Comparison of ENCODE assay signal across 8 cellular contexts in the genomic region with DNA sequence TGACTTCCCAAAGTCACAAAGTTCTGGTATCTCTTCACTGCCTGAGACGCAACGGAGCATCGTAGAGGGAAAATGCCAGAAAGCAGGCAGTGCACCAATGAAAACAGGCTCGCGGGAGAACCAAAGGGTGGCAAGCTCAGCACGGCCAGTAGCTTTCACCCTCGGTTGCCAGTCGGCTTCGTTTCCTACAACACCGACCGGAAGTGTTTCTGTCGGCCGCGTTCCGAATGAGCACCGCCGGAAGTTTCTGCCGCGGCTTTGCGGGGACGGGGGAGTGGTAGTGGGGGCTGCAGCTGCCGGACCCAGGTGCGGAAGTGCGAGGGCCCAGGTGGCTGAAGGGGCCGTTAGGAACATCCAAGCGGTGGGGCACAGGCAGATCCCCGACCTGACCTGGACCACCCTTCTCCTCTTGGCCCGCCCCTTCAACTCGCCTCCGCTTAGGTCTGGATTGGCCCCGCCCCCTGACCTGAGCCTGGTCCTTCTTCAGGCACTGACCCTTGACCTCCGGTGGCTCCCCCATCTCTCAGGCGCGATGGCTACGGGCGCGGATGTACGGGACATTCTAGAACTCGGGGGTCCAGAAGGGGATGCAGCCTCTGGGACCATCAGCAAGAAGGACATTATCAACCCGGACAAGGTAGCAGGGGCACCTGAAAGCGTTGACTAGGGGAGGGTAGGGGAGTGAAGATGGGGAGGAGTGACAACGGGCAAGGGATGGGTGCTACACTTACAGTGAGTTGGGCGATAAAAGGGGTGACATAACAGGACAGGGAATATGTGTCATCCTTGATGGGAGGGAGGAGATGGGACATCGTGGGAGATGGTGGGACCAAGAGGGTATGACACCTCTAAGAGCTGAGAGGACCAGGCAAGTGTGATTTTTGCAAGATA. TPM values are rescaled to one million over a fixed set of nuclear protein-coding genes. Genes with fewer than 3 reads are reported as not detected.
DNase-seq lines count a peak whose midpoint lies in the region.

A gene with protein sequence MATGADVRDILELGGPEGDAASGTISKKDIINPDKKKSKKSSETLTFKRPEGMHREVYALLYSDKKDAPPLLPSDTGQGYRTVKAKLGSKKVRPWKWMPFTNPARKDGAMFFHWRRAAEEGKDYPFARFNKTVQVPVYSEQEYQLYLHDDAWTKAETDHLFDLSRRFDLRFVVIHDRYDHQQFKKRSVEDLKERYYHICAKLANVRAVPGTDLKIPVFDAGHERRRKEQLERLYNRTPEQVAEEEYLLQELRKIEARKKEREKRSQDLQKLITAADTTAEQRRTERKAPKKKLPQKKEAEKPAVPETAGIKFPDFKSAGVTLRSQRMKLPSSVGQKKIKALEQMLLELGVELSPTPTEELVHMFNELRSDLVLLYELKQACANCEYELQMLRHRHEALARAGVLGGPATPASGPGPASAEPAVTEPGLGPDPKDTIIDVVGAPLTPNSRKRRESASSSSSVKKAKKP (plus strand): TSS at position 250 of the 891 bp plus-strand sequence. CDS start 283 bp downstream, at position 533.

- H3K9ac ChIP-seq in SK-N-MC (ENCODE audit: insufficient read length), result peak within 1 kb of the TSS; percentile 75

- H3K4me1 ChIP-seq in HAP-1, result peaks cover 4% of the 10 kb centered on the region; the same call in 1 of the 2 replicates

- H3K4me3 ChIP-seq in HAP-1 (peak within 1 kb of the TSS; percentile 97), SK-N-MC (peak within 1 kb of the TSS; percentile 90)

- H3K27me3 ChIP-seq in HAP-1 (ENCODE audit: low read depth), result no peaks in the 10 kb centered on the region

- H3K9me3 ChIP-seq in HAP-1 (no peaks in the 10 kb centered on the region), SK-N-MC (ENCODE audit: low read depth, low read length) (no peaks in the 10 kb centered on the region)

- DNase-seq in Daoy (ENCODE audit: low read depth), result peak; percentile 85
- DNase-seq in HAP-1 (ENCODE audit: low spot score in 2 of 2), result peak; percentile 66 to 86
- peak; percentile 86 for DNase-seq in NAMALWA (ENCODE audit: low spot score)
- peak; percentile 50 for DNase-seq in SK-N-MC (ENCODE audit: low read depth, low spot score)
- peak; percentile 88 for DNase-seq in activated naive CD4-positive, alpha-beta T cell treated with anti-CD3 and anti-CD28 coated beads, Interleukin-2, amount 10 ng/mL, durations not matched to agents 7 days and 5 days
- DNase-seq in globus pallidus (ENCODE audit: low spot score), result peak; percentile 85
- peak in 55 of 56 donors; percentile 54 to 95 (median 86) for DNase-seq in nucleus accumbens (lab: John Stamatoyannopoulos, UW)
- peak; percentile 94 for DNase-seq in superior temporal gyrus (ENCODE audit: extremely low spot score)

- peak within 1 kb of the TSS; percentile 95 for H3K4me3 Mint-ChIP-seq in activated naive CD4-positive, alpha-beta T cell treated with anti-CD3 and anti-CD28 coated beads, Interleukin-2, amount 10 ng/mL, durations not matched to agents 7 days and 5 days

- H3K27ac ChIP-seq in SK-N-MC, result no peak within 1 kb of the TSS

- H3K27me3 Mint-ChIP-seq in activated naive CD4-positive, alpha-beta T cell treated with anti-CD3 and anti-CD28 coated beads, Interleukin-2, amount 10 ng/mL, durations not matched to agents 7 days and 5 days, result no peaks in the 10 kb centered on the region

- in situ Hi-C loops in HAP-1 (cut with MboI; ENCODE audit: low sequenced_read_pairs), result loop anchor here (10.0 kb wide), 1 partner anchor 441 kb away; no protein-coding TSS in a partner anchor

- H3K36me3 ChIP-seq in HAP-1 (replicated peaks) (peaks cover 28% of the 10 kb centered on the region), SK-N-MC (ENCODE audit: insufficient read depth, low read length) (peaks cover 20% of the 10 kb centered on the region; the same call in 1 of the 2 replicates)

- no peaks in the 10 kb centered on the region for H3K9me3 Mint-ChIP-seq in activated naive CD4-positive, alpha-beta T cell treated with anti-CD3 and anti-CD28 coated beads, Interleukin-2, amount 10 ng/mL, durations not matched to agents 7 days and 5 days

- CTCF ChIA-PET in activated naive CD4-positive, alpha-beta T cell treated with anti-CD3 and anti-CD28 coated beads, Interleukin-2, amount 10 ng/mL, durations not matched to agents 7 days and 5 days (lab: Charles Lee), result interaction anchor here (0.6 to 1.3 kb wide), 3 partner anchors 102 to 177 kb away, joined by 3 to 4 read pairs (median 3); no protein-coding TSS in a partner anchor

- H3K36me3 Mint-ChIP-seq in activated naive CD4-positive, alpha-beta T cell treated with anti-CD3 and anti-CD28 coated beads, Interleukin-2, amount 10 ng/mL, durations not matched to agents 7 days and 5 days, result peaks cover 24% of the 10 kb centered on the region

- H3K4me1 Mint-ChIP-seq in activated naive CD4-positive, alpha-beta T cell treated with anti-CD3 and anti-CD28 coated beads, Interleukin-2, amount 10 ng/mL, durations not matched to agents 7 days and 5 days, result peaks cover 30% of the 10 kb centered on the region

- H3K27ac Mint-ChIP-seq in activated naive CD4-positive, alpha-beta T cell treated with anti-CD3 and anti-CD28 coated beads, Interleukin-2, amount 10 ng/mL, durations not matched to agents 7 days and 5 days, result peak within 1 kb of the TSS; percentile 85

RNA-seq across cellular contexts. Expression of the gene that starts here (rescaled TPM):
- 10.6 and 27.3 TPM in 2 replicates for total RNA-seq in Daoy (2014; rRNA removed; shearing (Covaris generic))
